In genomic region chr6:53794720-53795253, GRCh38 we compare ENCODE assay signal across 8 cellular contexts.
A peak's percentile ranks its signal among the peaks of the same experiment; 100 is the strongest.
DNase-seq lines count a peak whose midpoint lies in the region; ATAC-seq and TF ChIP-seq lines count a peak whose summit lies in the region.

Gene LRRC1, plus strand, starts transcription at chr6:53795005. Its CDS starts 252 bp downstream, at chr6:53795257.

- peak within 1 kb of the TSS; percentile 79 for H3K4me3 ChIP-seq in DOHH2 (ENCODE audit: low read length)
- H3K4me3 ChIP-seq in foreskin fibroblast (ENCODE audit: low read depth in 1 of 2, low read length in 2 of 2), result peak within 1 kb of the TSS; percentile 86 to 91
- H3K4me3 ChIP-seq in neuron (ENCODE audit: low read length), result peak within 1 kb of the TSS; percentile 63

- H3K36me3 ChIP-seq in DOHH2 (ENCODE audit: control insufficient read depth, low read length) (no peaks in the 10 kb centered on the region), neuron (ENCODE audit: insufficient read depth, low read length) (no peaks in the 10 kb centered on the region)

- H3K27me3 ChIP-seq in DOHH2 (ENCODE audit: control insufficient read depth, low read length), result peaks cover 16% of the 10 kb centered on the region
- no peaks in the 10 kb centered on the region for H3K27me3 ChIP-seq in neuron (ENCODE audit: insufficient read depth, low read length)

- peaks cover 21% of the 10 kb centered on the region for H3K4me1 ChIP-seq in DOHH2 (ENCODE audit: control insufficient read depth, low read length)
- H3K4me1 ChIP-seq in neuron (ENCODE audit: insufficient read depth, low read length), result peaks cover 16% of the 10 kb centered on the region

- TF ChIP-seq CTCF in DOHH2 (IDR thresholded peaks at IDR 0.05; ENCODE audit: low read depth, low read length, poor library complexity, severe bottlenecking), result no peak
- no peak for TF ChIP-seq CTCF in foreskin fibroblast (IDR thresholded peaks at IDR 0.05; ENCODE audit: low read depth, low read length)

- H3K4me2 ChIP-seq in DOHH2 (ENCODE audit: low read length), result peak within 1 kb of the TSS; percentile 89

- peak within 1 kb of the TSS; percentile 60 for H3K27ac ChIP-seq in DOHH2 (ENCODE audit: low read depth, low read length)

- H3K9me2 ChIP-seq in DOHH2 (replicated peaks; ENCODE audit: control insufficient read depth, low read length), result no peaks in the 10 kb centered on the region

- DNase-seq in KBM-7 (peak; percentile 93), RPMI8226 (peak; percentile 90), activated gamma-delta T cell treated with Interleukin-2 at 50 U/mL for 16 hours (peak; percentile 79), foreskin fibroblast (peak; percentile 86 to 97), stromal cell of bone marrow (ENCODE audit: low read depth) (peak; percentile 82)

- peak within 1 kb of the TSS; percentile 90 for H2AFZ ChIP-seq in neuron (ENCODE audit: low read depth, low read length)

- H3K9me3 ChIP-seq in DOHH2 (ENCODE audit: control insufficient read depth, insufficient read depth, low read length), result 0 out of 2 replicates have a peak, but pooled peaks cover 3% of the 10 kb centered on the region
- H3K9me3 ChIP-seq in neuron (ENCODE audit: low read length), result no peaks in the 10 kb centered on the region

- ATAC-seq in GM21717 (IDR thresholded peaks at IDR 0.05; ENCODE audit: unreplicated experiment), result peak; percentile 72

- H3F3A ChIP-seq in DOHH2 (ENCODE audit: control insufficient read depth, insufficient read depth), result no peaks in the 10 kb centered on the region

- H3K79me2 ChIP-seq in DOHH2 (ENCODE audit: control insufficient read depth, low read length), result peaks cover 18% of the 10 kb centered on the region

- in situ Hi-C loops in KBM-7 (cut with MboI; ENCODE audit: low pct_unique_long_range_greater_than_20kb, low sequenced_read_pairs), result no loop called here

- H4K20me1 ChIP-seq in DOHH2 (ENCODE audit: control insufficient read depth, insufficient read depth, low read depth, low read length), result no peaks in the 10 kb centered on the region

Comparison
In these comparisons a context has a peak if more than half of its experiments do, and no peak if none do; other contexts are left out.
1. Peak in every context shown above with its lines: DNase-seq, ATAC-seq, H3K4me3 ChIP-seq and H3K27ac ChIP-seq.